ENCODE assay signal across 16 cellular contexts in genomic region chr5:619444-619843, GRCh38.
"Had no signal": no experiment of that assay in that cellular context is flagged by ENCODE, and none has a peak within 500 bp of the region (broad histone marks: within the 10 kb centered on the region; RNA-seq: fewer than 3 reads in every experiment).

No MANE protein-coding gene starts in this region.

- H3K36me3 ChIP-seq: breast epithelium, gastrocnemius medialis, neural progenitor cell had no signal

- H3K4me1 ChIP-seq: breast epithelium, gastrocnemius medialis, neural progenitor cell, parathyroid adenoma, SJSA1, thyroid gland had no signal

- H3K27ac ChIP-seq: breast epithelium, gastrocnemius medialis, heart right ventricle, left lung, neural progenitor cell, parathyroid adenoma, SJSA1, thyroid gland had no signal

- H3K27ac Mint-ChIP-seq: activated CD8-positive, alpha-beta T cell treated with anti-CD3 and anti-CD28 coated beads for 36 hours; activated naive CD8-positive, alpha-beta T cell treated with anti-CD3 and anti-CD28 coated beads for 36 hours; neural progenitor cell had no signal

- H3K27me3 Mint-ChIP-seq: activated CD8-positive, alpha-beta T cell treated with anti-CD3 and anti-CD28 coated beads for 36 hours; activated naive CD8-positive, alpha-beta T cell treated with anti-CD3 and anti-CD28 coated beads for 36 hours had no signal

- H3K4me3 ChIP-seq: breast epithelium, gastrocnemius medialis, heart right ventricle, left lung, neural progenitor cell, SJSA1, thyroid gland had no signal

- DNase-seq: activated CD4-positive, alpha-beta T cell treated with anti-CD3 and anti-CD28 coated beads for 1 hour; activated CD8-positive, alpha-beta T cell treated with anti-CD3 and anti-CD28 coated beads for 36 hours; activated naive CD8-positive, alpha-beta T cell treated with anti-CD3 and anti-CD28 coated beads for 36 hours; activated T-cell treated with anti-CD3 and anti-CD28 coated beads for 4 hours; anterior cingulate cortex; gastrocnemius medialis; heart right ventricle; left lung; retina; small intestine; SW 1271; thyroid gland had no signal

- H3K9me3 ChIP-seq: breast epithelium, gastrocnemius medialis, left lung, SJSA1, thyroid gland had no signal

- H3K4me3 Mint-ChIP-seq: activated CD8-positive, alpha-beta T cell treated with anti-CD3 and anti-CD28 coated beads for 36 hours; activated naive CD8-positive, alpha-beta T cell treated with anti-CD3 and anti-CD28 coated beads for 36 hours; neural progenitor cell had no signal

- H3K27me3 ChIP-seq: breast epithelium, gastrocnemius medialis, heart right ventricle, left lung, neural progenitor cell, SJSA1, thyroid gland had no signal
